In genomic region chr2:3503046-3503445, GRCh38 we compare ENCODE assay signal across 19 cellular contexts. TPM values are rescaled to one million over a fixed set of nuclear protein-coding genes. Genes with fewer than 3 reads are reported as not detected.
DNase-seq lines count a peak whose midpoint lies in the region; ATAC-seq, FAIRE-seq and TF ChIP-seq lines count a peak whose summit lies in the region.
"Had no signal": no experiment of that assay in that cellular context is flagged by ENCODE, and none has a peak within 500 bp of the region (broad histone marks: within the 10 kb centered on the region; RNA-seq: fewer than 3 reads in every experiment).

No MANE protein-coding gene starts in this region.

- no peak overlapping the region for H3K18ac ChIP-seq in mesendoderm (ENCODE audit: low read length)

- no peak overlapping the region for H3K4me3 ChIP-seq in mesendoderm (ENCODE audit: low read length)
- H3K4me3 ChIP-seq: SJCRH30 had no signal

- TF ChIP-seq CTCF in WTC11 (IDR thresholded peaks at IDR 0.05) (no peak), glutamatergic neuron (IDR thresholded peaks at IDR 0.05; ENCODE audit: partially characterized antibody, unreplicated experiment) (no peak)

- FAIRE-seq in GM12891 (lab: Jason Lieb, UNC), result peak; percentile 80
- peak; percentile 84 for FAIRE-seq in urothelium cell line (lab: Jason Lieb, UNC)

- H3K79me1 ChIP-seq in mesendoderm (ENCODE audit: low read length), result no peaks in the 10 kb centered on the region

- H3K56ac ChIP-seq in mesendoderm (ENCODE audit: low read length), result no peak overlapping the region

- no peak overlapping the region for H2BK15ac ChIP-seq in mesendoderm (replicated peaks; ENCODE audit: low read depth)

- H3K4me1 Mint-ChIP-seq in WTC11 (no peaks in the 10 kb centered on the region), glutamatergic neuron (ENCODE audit: low read depth, unreplicated experiment) (peaks cover 1% of the 10 kb centered on the region)

- no peak overlapping the region for H2BK120ac ChIP-seq in mesendoderm (ENCODE audit: low read depth, low read length)

- peak overlapping the region; percentile 20; the same call in 1 of the 2 replicates for H3K27ac Mint-ChIP-seq in WTC11
- peak overlapping the region; percentile 46 for H3K27ac Mint-ChIP-seq in glutamatergic neuron (ENCODE audit: unreplicated experiment)

- TF ChIP-seq POLR2A in GM12891 (IDR thresholded peaks at IDR 0.05; ENCODE audit: low read depth, low read length), result no peak

- H3K4me1 ChIP-seq in mesendoderm (ENCODE audit: control insufficient read depth, low read depth, low read length), result no peaks in the 10 kb centered on the region

- CTCF ChIA-PET in WTC11 (lab: Charles Lee), result no interaction called here

- no peak overlapping the region for H2AK5ac ChIP-seq in mesendoderm (ENCODE audit: low read length)

- H3K36me3 Mint-ChIP-seq in WTC11, result peaks cover 16% of the 10 kb centered on the region; the same call in 1 of the 2 replicates
- H3K36me3 Mint-ChIP-seq in glutamatergic neuron (ENCODE audit: unreplicated experiment), result peaks cover 9% of the 10 kb centered on the region

- H4K5ac ChIP-seq in mesendoderm (ENCODE audit: low read length), result no peak overlapping the region

- no peak overlapping the region for H3K27ac ChIP-seq in mesendoderm (ENCODE audit: low read depth, low read length)
- H3K27ac ChIP-seq: SJCRH30 had no signal

- WGBS in mesendoderm (ENCODE audit: extremely low coverage, insufficient coverage, low lambda C conversion rate), result 100% methylated on average over 4 of the region's 14 CpGs

- no peak overlapping the region for H4K8ac ChIP-seq in mesendoderm (ENCODE audit: low read depth, low read length)

- no peak overlapping the region for H2BK5ac ChIP-seq in mesendoderm (ENCODE audit: low read length)

- H3K27me3 Mint-ChIP-seq in WTC11 (ENCODE audit: low read depth), result no peaks in the 10 kb centered on the region
- no peaks in the 10 kb centered on the region for H3K27me3 Mint-ChIP-seq in glutamatergic neuron (ENCODE audit: unreplicated experiment)
- H3K27me3 Mint-ChIP-seq: CD4-positive, alpha-beta memory T cell had no signal

- H3K9me3 Mint-ChIP-seq in WTC11 (peaks cover 7% of the 10 kb centered on the region), glutamatergic neuron (ENCODE audit: unreplicated experiment) (peaks cover 5% of the 10 kb centered on the region)

- DNase-seq in GM12891 (ENCODE audit: insufficient read length, low spot score), result no peak
- no peak for DNase-seq in WTC11 (ENCODE audit: low spot score)
- DNase-seq in glutamatergic neuron, result no peak
- no peak for DNase-seq in urothelium cell line (ENCODE audit: low spot score)
- DNase-seq in occipital lobe (lab: John Stamatoyannopoulos, UW), result no peak
- DNase-seq in mesendoderm, result no peak
- no peak for DNase-seq in cerebellar cortex (ENCODE audit: low spot score)
- DNase-seq: CD4-positive, alpha-beta memory T cell; DMS153; KG1; NCI-H1092 treated with DMSO at 0.1 percent for 48 hours; NCI-H146; NCI-H2029 treated with DMSO at 0.1 percent for 48 hours; NCI-H226; NCI-H510A treated with DMSO at 0.1 percent for 48 hours; NCI-H748 treated with DMSO at 0.1 percent for 48 hours; NK-92 treated with Interleukin-12 subunit alpha and Interleukin-12 subunit beta, amount 100 ng/mL, for 24 hours; SJCRH30 had no signal

- no peaks in the 10 kb centered on the region for H3K36me3 ChIP-seq in mesendoderm (ENCODE audit: control insufficient read depth, insufficient read depth, low read length)

- H3K4me2 ChIP-seq in mesendoderm (ENCODE audit: low read length), result no peak overlapping the region

- POLR2A ChIA-PET in WTC11 (lab: Charles Lee), result no interaction called here

- H3K27me3 ChIP-seq in mesendoderm (ENCODE audit: insufficient read depth, low read length, poor library complexity), result no peaks in the 10 kb centered on the region
- H3K27me3 ChIP-seq: SJCRH30 had no signal

- H3K4me3 Mint-ChIP-seq in WTC11 (no peak overlapping the region), glutamatergic neuron (ENCODE audit: unreplicated experiment) (no peak overlapping the region)
- H3K4me3 Mint-ChIP-seq: CD4-positive, alpha-beta memory T cell had no signal

- no peaks in the 10 kb centered on the region for H3K79me2 ChIP-seq in mesendoderm (ENCODE audit: control insufficient read depth, insufficient read depth, low read length)

- no peak overlapping the region for H3K4ac ChIP-seq in mesendoderm (ENCODE audit: low read depth, low read length)

- H3K9ac ChIP-seq in mesendoderm (ENCODE audit: low read length), result no peak overlapping the region

- no peak overlapping the region for H3K23ac ChIP-seq in mesendoderm (ENCODE audit: low read length)

- no peak for ATAC-seq in WTC11
- ATAC-seq: Panc1 had no signal

TF ChIP-seq in GM12891, 5 proteins besides CTCF, POLR2A, EP300 and RAD21:
- TF ChIP-seq SPI1 (IDR thresholded peaks at IDR 0.05; ENCODE audit: low read depth, low read length), result no peak
- TF ChIP-seq PAX5 (IDR thresholded peaks at IDR 0.05; ENCODE audit: insufficient read depth, low read length, severe bottlenecking), result no peak
- TF ChIP-seq POLR2AphosphoS5 (IDR thresholded peaks at IDR 0.05; ENCODE audit: low read depth, low read length), result no peak
- no peak for TF ChIP-seq POU2F2 (IDR thresholded peaks at IDR 0.05; ENCODE audit: low read depth, low read length)
- no peak for TF ChIP-seq TAF1 (IDR thresholded peaks at IDR 0.05; ENCODE audit: low read depth, low read length)

TF ChIP-seq in WTC11, 78 proteins besides CTCF, POLR2A, EP300 and RAD21 (continues in another document):
- TF ChIP-seq ZNF425 (CRISPR knock-in tag; conservative IDR thresholded peaks at IDR 0.05), result no peak
- TF ChIP-seq ZNF512 (CRISPR knock-in tag; IDR thresholded peaks at IDR 0.05; ENCODE audit: borderline replicate concordance), result no peak
- no peak for TF ChIP-seq FOXP1 (CRISPR knock-in tag; IDR thresholded peaks at IDR 0.05; ENCODE audit: borderline replicate concordance)

RNA-seq across cellular contexts. Expression of gene ADI1, which starts 16.3 kb away (rescaled TPM):
- polyA plus RNA-seq in GM12891 (2012; ENCODE audit: low read depth, missing spikeins), result 16.1 TPM
- total RNA-seq in WTC11 (2021) (20.1 to 21.4 TPM (median 20.1 TPM) in 3 replicates), glutamatergic neuron (ENCODE audit: unreplicated experiment) (16.0 TPM), occipital lobe (15.4 TPM)
- polyA plus RNA-seq in mesendoderm (2013, experiment 1 of 2), result 35.2 TPM
- 34.9 TPM for polyA plus RNA-seq in mesendoderm (2013, experiment 2 of 2)

RNA-seq across cellular contexts. Expression of gene RNASEH1, which starts 55.1 kb away (rescaled TPM):
- polyA plus RNA-seq in GM12891 (2012; ENCODE audit: low read depth, missing spikeins), result 19.1 TPM
- total RNA-seq in WTC11 (2021) (34.0 to 44.4 TPM (median 38.7 TPM) in 3 replicates), glutamatergic neuron (ENCODE audit: unreplicated experiment) (34.6 TPM), occipital lobe (26.2 TPM)
- polyA plus RNA-seq in mesendoderm (2013, experiment 1 of 2), result 35.8 TPM
- 37.3 TPM for polyA plus RNA-seq in mesendoderm (2013, experiment 2 of 2)
